ENCODE assay signal across 38 cellular contexts in genomic region chr9:111561165-111561719, GRCh38.
"Had no signal": no experiment of that assay in that cellular context is flagged by ENCODE, and none has a peak within 500 bp of the region (broad histone marks: within the 10 kb centered on the region; RNA-seq: fewer than 3 reads in every experiment).

No MANE protein-coding gene starts in this region.

- H3K4me3 ChIP-seq: adrenal gland, breast epithelium, cardiac muscle cell, coronary artery, dorsolateral prefrontal cortex, esophagus muscularis mucosa, gastrocnemius medialis, heart left ventricle had no signal

- DNase-seq: activated B cell treated with CpG ODN at 0.5 μM for 24 hours; activated CD4-positive, alpha-beta T cell treated with anti-CD3 and anti-CD28 coated beads for 48 hours; activated CD4-positive, alpha-beta T cell treated with anti-CD3 and anti-CD28 coated beads, Interleukin-2, amount 50 U/mL, for 1 hour; activated CD4-positive, alpha-beta T cell treated with anti-CD3 and anti-CD28 coated beads, Interleukin-2, amount 50 U/mL, for 48 hours; activated CD8-positive, alpha-beta memory T cell treated with anti-CD3 and anti-CD28 coated beads for 24 hours; activated CD8-positive, alpha-beta T cell treated with anti-CD3 and anti-CD28 coated beads for 36 hours; activated effector memory CD4-positive, alpha-beta T cell treated with Interleukin-2 at 50 U/mL for 16 hours; activated gamma-delta T cell treated with Interleukin-2 at 50 U/mL for 16 hours; activated naive CD4-positive, alpha-beta T cell treated with anti-CD3 and anti-CD28 coated beads for 36 hours; activated naive CD8-positive, alpha-beta T cell treated with anti-CD3 and anti-CD28 coated beads for 36 hours; activated naive CD8-positive, alpha-beta T cell treated with anti-CD3 and anti-CD28 coated beads, Interleukin-2, amount 50 U/mL, for 24 hours; activated T-cell treated with anti-CD3 and anti-CD28 coated beads, Interleukin-2, amount 50 U/mL, for 4 hours; adrenal gland; amygdala; aorta; dorsolateral prefrontal cortex; effector memory CD4-positive, alpha-beta T cell; endodermal cell; erythroblast; foreskin keratinocyte; gastrocnemius medialis; glutamatergic neuron; heart left ventricle; T-helper 1 cell; T-helper 17 cell; T1000; WERI-Rb-1 had no signal

- H3K4me3 Mint-ChIP-seq: activated B cell treated with CpG ODN at 0.5 μM for 24 hours; activated CD8-positive, alpha-beta T cell treated with anti-CD3 and anti-CD28 coated beads for 36 hours; activated naive CD4-positive, alpha-beta T cell treated with anti-CD3 and anti-CD28 coated beads for 36 hours; activated naive CD4-positive, alpha-beta T cell treated with anti-CD3 and anti-CD28 coated beads, Interleukin-2, amount 50 U/mL, for 24 hours; activated naive CD8-positive, alpha-beta T cell treated with anti-CD3 and anti-CD28 coated beads for 36 hours; activated naive CD8-positive, alpha-beta T cell treated with anti-CD3 and anti-CD28 coated beads, Interleukin-2, amount 50 U/mL, for 24 hours; activated T-cell treated with anti-CD3 and anti-CD28 coated beads, Interleukin-2, amount 50 U/mL, for 4 hours; activated T-helper 17 cell treated with anti-CD3 and anti-CD28 coated beads, Interleukin-2, amount 50 U/mL, for 72 hours; brain; central memory CD8-positive, alpha-beta T cell; dendritic cell treated with granulocyte-macrophage colony-stimulating factor and Interleukin-4, amounts not matched to agents 40 ng/mL and 50 ng/mL, for 4 days; endodermal cell; T-helper 17 cell; T-helper 2 cell treated with Interferon-gamma antibody and Interleukin-4, amounts not matched to agents 5 μg/mL and 100 μg/mL, for 36 hours had no signal

- H3K27me3 Mint-ChIP-seq: activated B cell treated with CpG ODN at 0.5 μM for 24 hours; activated CD8-positive, alpha-beta T cell treated with anti-CD3 and anti-CD28 coated beads for 36 hours; activated naive CD4-positive, alpha-beta T cell treated with anti-CD3 and anti-CD28 coated beads, Interleukin-2, amount 50 U/mL, for 24 hours; activated naive CD8-positive, alpha-beta T cell treated with anti-CD3 and anti-CD28 coated beads for 36 hours; activated naive CD8-positive, alpha-beta T cell treated with anti-CD3 and anti-CD28 coated beads, Interleukin-2, amount 50 U/mL, for 24 hours; activated T-helper 17 cell treated with anti-CD3 and anti-CD28 coated beads, Interleukin-2, amount 50 U/mL, for 72 hours; brain; central memory CD8-positive, alpha-beta T cell; dendritic cell treated with granulocyte-macrophage colony-stimulating factor and Interleukin-4, amounts not matched to agents 40 ng/mL and 50 ng/mL, for 4 days; T-helper 17 cell had no signal

- H3K36me3 ChIP-seq: breast epithelium had no signal

- H3K27me3 ChIP-seq: adrenal gland, breast epithelium, cardiac muscle cell, dorsolateral prefrontal cortex, esophagus muscularis mucosa, foreskin keratinocyte, gastrocnemius medialis, heart left ventricle had no signal

- H3K9me3 ChIP-seq: adrenal gland, gastrocnemius medialis had no signal

- H3K27ac ChIP-seq: adrenal gland, breast epithelium, cardiac muscle cell, coronary artery, dorsolateral prefrontal cortex, esophagus muscularis mucosa, foreskin keratinocyte, gastrocnemius medialis, heart left ventricle, WERI-Rb-1 had no signal

- H3K4me1 Mint-ChIP-seq: activated B cell treated with CpG ODN at 0.5 μM for 24 hours; activated naive CD4-positive, alpha-beta T cell treated with anti-CD3 and anti-CD28 coated beads, Interleukin-2, amount 50 U/mL, for 24 hours; activated naive CD8-positive, alpha-beta T cell treated with anti-CD3 and anti-CD28 coated beads for 36 hours; activated naive CD8-positive, alpha-beta T cell treated with anti-CD3 and anti-CD28 coated beads, Interleukin-2, amount 50 U/mL, for 24 hours; activated T-helper 17 cell treated with anti-CD3 and anti-CD28 coated beads, Interleukin-2, amount 50 U/mL, for 72 hours; central memory CD8-positive, alpha-beta T cell; endodermal cell; T-helper 17 cell had no signal

- ATAC-seq: activated CD4-positive, CD25-positive, alpha-beta regulatory T cell treated with anti-CD3 and anti-CD28 coated beads, Interleukin-2, amount 50 U/mL, for 24 hours; activated CD8-positive, alpha-beta T cell treated with anti-CD3 and anti-CD28 coated beads for 36 hours; activated naive CD8-positive, alpha-beta T cell treated with anti-CD3 and anti-CD28 coated beads, Interleukin-2, amount 50 U/mL, for 24 hours; activated T-cell treated with anti-CD3 and anti-CD28 coated beads, Interleukin-2, amount 50 U/mL, for 4 hours; activated T-helper 17 cell treated with anti-CD3 and anti-CD28 coated beads, Interleukin-2, amount 50 U/mL, for 72 hours; foreskin keratinocyte; gastrocnemius medialis; heart left ventricle; T-helper 17 cell had no signal

- H3K4me1 ChIP-seq: adrenal gland, breast epithelium, foreskin keratinocyte, gastrocnemius medialis had no signal

- H3K27ac Mint-ChIP-seq: activated B cell treated with CpG ODN at 0.5 μM for 24 hours; activated CD8-positive, alpha-beta T cell treated with anti-CD3 and anti-CD28 coated beads for 36 hours; activated naive CD4-positive, alpha-beta T cell treated with anti-CD3 and anti-CD28 coated beads for 36 hours; activated naive CD4-positive, alpha-beta T cell treated with anti-CD3 and anti-CD28 coated beads, Interleukin-2, amount 50 U/mL, for 24 hours; activated naive CD8-positive, alpha-beta T cell treated with anti-CD3 and anti-CD28 coated beads for 36 hours; activated naive CD8-positive, alpha-beta T cell treated with anti-CD3 and anti-CD28 coated beads, Interleukin-2, amount 50 U/mL, for 24 hours; activated T-helper 17 cell treated with anti-CD3 and anti-CD28 coated beads, Interleukin-2, amount 50 U/mL, for 72 hours; brain; dendritic cell treated with granulocyte-macrophage colony-stimulating factor and Interleukin-4, amounts not matched to agents 40 ng/mL and 50 ng/mL, for 4 days; T-helper 17 cell; T-helper 2 cell treated with Interferon-gamma antibody and Interleukin-4, amounts not matched to agents 5 μg/mL and 100 μg/mL, for 36 hours had no signal
